In the genomic region with DNA sequence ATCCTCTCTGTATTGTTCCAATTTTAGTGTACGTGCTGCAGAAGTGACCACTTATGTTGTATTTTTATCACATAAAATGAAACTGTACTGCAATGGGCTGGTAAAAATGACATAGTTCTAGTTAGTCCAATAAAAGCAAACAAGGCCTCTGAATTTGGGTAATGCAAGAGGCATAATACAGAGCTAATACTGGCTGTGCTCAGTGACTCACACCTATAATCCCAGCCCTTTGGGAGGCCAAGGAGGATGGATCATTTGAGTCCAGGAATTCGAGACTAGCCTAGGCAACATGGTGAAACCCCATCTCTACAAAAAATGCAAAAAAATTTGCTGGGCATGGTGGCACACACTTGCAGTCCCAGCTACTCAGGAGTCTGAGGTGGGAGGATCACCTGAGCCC, we compare ENCODE assay signal across 18 cellular contexts.
A peak's percentile ranks its signal among the peaks of the same experiment; 100 is the strongest.
DNase-seq lines count a peak whose midpoint lies in the region; ATAC-seq, FAIRE-seq and TF ChIP-seq lines count a peak whose summit lies in the region.
"Had no signal": no experiment of that assay in that cellular context is flagged by ENCODE, and none has a peak within 500 bp of the region (broad histone marks: within the 10 kb centered on the region; RNA-seq: fewer than 3 reads in every experiment).

No MANE protein-coding gene starts in this region.

- H3K4me3 ChIP-seq in RWPE2 (ENCODE audit: severe bottlenecking) = no peak overlapping the region
- H3K4me3 ChIP-seq in epithelial cell of esophagus (ENCODE audit: low read length) = no peak overlapping the region
- H3K4me3 ChIP-seq: cardiac muscle cell, right lobe of liver had no signal

- H3K9me3 ChIP-seq in RWPE2 (ENCODE audit: severe bottlenecking) = no peaks in the 10 kb centered on the region
- H3K9me3 ChIP-seq: BE2C had no signal

- H3K4me1 ChIP-seq in RWPE2 (ENCODE audit: insufficient read depth, poor library complexity, severe bottlenecking) = no peaks in the 10 kb centered on the region
- H3K4me1 ChIP-seq: BE2C had no signal

- H3K27ac ChIP-seq in RWPE2 (ENCODE audit: poor library complexity, severe bottlenecking) = no peak overlapping the region
- no peak overlapping the region for H3K27ac ChIP-seq in caudate nucleus (ENCODE audit: low read depth, low read length)
- H3K27ac ChIP-seq: cardiac muscle cell, right lobe of liver, RWPE1, VCaP had no signal

- H3K27me3 Mint-ChIP-seq in stimulated activated naive B cell treated with anti-CD40 and anti-IgM and Interleukin-4, amounts not matched to agents 10 μg/mL and 1 μg/mL and 100 μg/mL, for 72 hours = no peaks in the 10 kb centered on the region
- H3K27me3 Mint-ChIP-seq in activated CD4-positive, alpha-beta T cell treated with anti-CD3 and anti-CD28 coated beads for 36 hours = no peaks in the 10 kb centered on the region
- H3K27me3 Mint-ChIP-seq: activated CD4-positive, alpha-beta memory T cell treated with anti-CD3 and anti-CD28 coated beads for 36 hours; activated naive CD4-positive, alpha-beta T cell treated with anti-CD3 and anti-CD28 coated beads, Interleukin-2, amount 50 U/mL, for 24 hours; activated T-cell treated with anti-CD3 and anti-CD28 coated beads, Interleukin-2, amount 50 U/mL, for 24 hours had no signal

- peaks cover 3 to 5% of the 10 kb centered on the region in 2 donors for H3K9me3 Mint-ChIP-seq in stimulated activated naive B cell treated with anti-CD40 and anti-IgM and Interleukin-4, amounts not matched to agents 10 μg/mL and 1 μg/mL and 100 μg/mL, for 72 hours
- peaks cover 4% of the 10 kb centered on the region for H3K9me3 Mint-ChIP-seq in activated CD4-positive, alpha-beta T cell treated with anti-CD3 and anti-CD28 coated beads for 36 hours (ENCODE audit: low read depth)

- POLR2A ChIA-PET in activated CD4-positive, alpha-beta T cell treated with anti-CD3 and anti-CD28 coated beads for 36 hours (lab: Charles Lee) = no interaction called here

- CTCF ChIA-PET in activated CD4-positive, alpha-beta T cell treated with anti-CD3 and anti-CD28 coated beads for 36 hours (lab: Charles Lee) = interaction anchor here (0.7 to 0.8 kb wide), 2 partner anchors 10 kb away, joined by 4 to 5 read pairs; no protein-coding TSS in a partner anchor

- peaks cover 40 to 66% of the 10 kb centered on the region in 2 donors for H3K4me1 Mint-ChIP-seq in stimulated activated naive B cell treated with anti-CD40 and anti-IgM and Interleukin-4, amounts not matched to agents 10 μg/mL and 1 μg/mL and 100 μg/mL, for 72 hours
- H3K4me1 Mint-ChIP-seq in activated CD4-positive, alpha-beta T cell treated with anti-CD3 and anti-CD28 coated beads for 36 hours = peaks cover 45% of the 10 kb centered on the region

- peaks cover 33 to 55% of the 10 kb centered on the region in 2 donors for H3K36me3 Mint-ChIP-seq in stimulated activated naive B cell treated with anti-CD40 and anti-IgM and Interleukin-4, amounts not matched to agents 10 μg/mL and 1 μg/mL and 100 μg/mL, for 72 hours
- H3K36me3 Mint-ChIP-seq in activated CD4-positive, alpha-beta T cell treated with anti-CD3 and anti-CD28 coated beads for 36 hours (ENCODE audit: low read depth) = peaks cover 24% of the 10 kb centered on the region

- peak; percentile 5 for FAIRE-seq in GM18507 (lab: Jason Lieb, UNC)

- DNase-seq in GM18507 (ENCODE audit: extremely low spot score, insufficient read length, low read depth) = no peak
- DNase-seq in RWPE2 (ENCODE audit: low spot score) = no peak
- DNase-seq in epithelial cell of esophagus (ENCODE audit: low read depth) = peak; percentile 66
- DNase-seq in stimulated activated naive B cell treated with anti-CD40 and anti-IgM and Interleukin-4, amounts not matched to agents 10 μg/mL and 1 μg/mL and 100 μg/mL, for 72 hours = no peak
- no peak for DNase-seq in activated CD4-positive, alpha-beta T cell treated with anti-CD3 and anti-CD28 coated beads for 36 hours
- DNase-seq in caudate nucleus (lab: John Stamatoyannopoulos, UW) = no peak
- DNase-seq: activated CD4-positive, alpha-beta memory T cell treated with anti-CD3 and anti-CD28 coated beads for 36 hours; activated T-cell treated with anti-CD3 and anti-CD28 coated beads, Interleukin-2, amount 50 U/mL, for 24 hours; BE2C; NCI-H1694; occipital lobe; right lobe of liver; stimulated activated CD4-positive, alpha-beta T cell treated with anti-CD3 and anti-CD28 coated beads, Interleukin-1b, Interleukin-23, amount 100 ng/mL, for 48 hours had no signal

- peak; percentile 48 for ATAC-seq in RWPE2 (ENCODE audit: low read depth)
- no peak for ATAC-seq in stimulated activated naive B cell treated with anti-CD40 and anti-IgM and Interleukin-4, amounts not matched to agents 10 μg/mL and 1 μg/mL and 100 μg/mL, for 72 hours (replicated peaks)
- no peak for ATAC-seq in HG03342 (IDR thresholded peaks at IDR 0.05; ENCODE audit: unreplicated experiment)
- ATAC-seq in activated CD4-positive, alpha-beta T cell treated with anti-CD3 and anti-CD28 coated beads for 36 hours = no peak
- ATAC-seq: right lobe of liver had no signal

- peaks cover 6% of the 10 kb centered on the region; the same call in 1 of the 2 replicates for H3K36me3 ChIP-seq in RWPE2 (ENCODE audit: low read depth)
- H3K36me3 ChIP-seq: BE2C, cardiac muscle cell, right lobe of liver had no signal

- no peak overlapping the region for H3K4me3 Mint-ChIP-seq in stimulated activated naive B cell treated with anti-CD40 and anti-IgM and Interleukin-4, amounts not matched to agents 10 μg/mL and 1 μg/mL and 100 μg/mL, for 72 hours
- no peak overlapping the region for H3K4me3 Mint-ChIP-seq in activated CD4-positive, alpha-beta T cell treated with anti-CD3 and anti-CD28 coated beads for 36 hours
- H3K4me3 Mint-ChIP-seq: activated CD4-positive, alpha-beta memory T cell treated with anti-CD3 and anti-CD28 coated beads for 36 hours; activated naive CD4-positive, alpha-beta T cell treated with anti-CD3 and anti-CD28 coated beads, Interleukin-2, amount 50 U/mL, for 24 hours; activated T-cell treated with anti-CD3 and anti-CD28 coated beads, Interleukin-2, amount 50 U/mL, for 24 hours had no signal

- TF ChIP-seq CTCF in RWPE2 (IDR thresholded peaks at IDR 0.05; ENCODE audit: poor library complexity, severe bottlenecking) (no peak), epithelial cell of esophagus (IDR thresholded peaks at IDR 0.05; ENCODE audit: insufficient read depth, low read depth, low read length, missing control alignments) (no peak)

- H3K27me3 ChIP-seq in RWPE2 (ENCODE audit: insufficient read depth, poor library complexity, severe bottlenecking) = no peaks in the 10 kb centered on the region
- H3K27me3 ChIP-seq: BE2C, cardiac muscle cell, right lobe of liver had no signal

- intact Hi-C loops in activated CD4-positive, alpha-beta T cell treated with anti-CD3 and anti-CD28 coated beads for 36 hours (cut with DNase I, micrococcal nuclease) = no loop called here

- peak overlapping the region; percentile 67 for H3K27ac Mint-ChIP-seq in stimulated activated naive B cell treated with anti-CD40 and anti-IgM and Interleukin-4, amounts not matched to agents 10 μg/mL and 1 μg/mL and 100 μg/mL, for 72 hours
- H3K27ac Mint-ChIP-seq in activated CD4-positive, alpha-beta T cell treated with anti-CD3 and anti-CD28 coated beads for 36 hours = no peak overlapping the region
- H3K27ac Mint-ChIP-seq: activated CD4-positive, alpha-beta memory T cell treated with anti-CD3 and anti-CD28 coated beads for 36 hours; activated naive CD4-positive, alpha-beta T cell treated with anti-CD3 and anti-CD28 coated beads, Interleukin-2, amount 50 U/mL, for 24 hours had no signal
